24 cellular contexts compared by ENCODE assay signal in genomic region chr3:55201729-55202128, GRCh38.
"Had no signal": no experiment of that assay in that cellular context is flagged by ENCODE, and none has a peak within 500 bp of the region (broad histone marks: within the 10 kb centered on the region; RNA-seq: fewer than 3 reads in every experiment).

No MANE protein-coding gene starts in this region.

- H3K36me3 ChIP-seq: adrenal gland, MG63 had no signal

- H3K4me3 Mint-ChIP-seq: activated CD8-positive, alpha-beta T cell treated with anti-CD3 and anti-CD28 coated beads for 36 hours; activated naive CD8-positive, alpha-beta T cell treated with anti-CD3 and anti-CD28 coated beads, Interleukin-2, amount 10 ng/mL, durations not matched to agents 7 days and 5 days; activated T-cell treated with anti-CD3 and anti-CD28 coated beads, Interleukin-2, amount 50 U/mL, for 72 hours; central memory CD8-positive, alpha-beta T cell; T-helper 17 cell had no signal

- H3K27me3 Mint-ChIP-seq: activated CD8-positive, alpha-beta T cell treated with anti-CD3 and anti-CD28 coated beads for 36 hours; activated naive CD8-positive, alpha-beta T cell treated with anti-CD3 and anti-CD28 coated beads, Interleukin-2, amount 10 ng/mL, durations not matched to agents 7 days and 5 days; central memory CD8-positive, alpha-beta T cell; T-helper 17 cell had no signal

- H3K9me3 ChIP-seq: adrenal gland, MG63 had no signal

- H3K4me3 ChIP-seq: adrenal gland, MG63 had no signal

- ATAC-seq: activated CD8-positive, alpha-beta T cell treated with anti-CD3 and anti-CD28 coated beads for 36 hours; activated T-cell treated with anti-CD3 and anti-CD28 coated beads, Interleukin-2, amount 50 U/mL, for 72 hours; Right ventricle myocardium inferior; T-helper 17 cell had no signal

- H3K27me3 ChIP-seq: adrenal gland, MG63 had no signal

- H3K36me3 Mint-ChIP-seq: activated naive CD8-positive, alpha-beta T cell treated with anti-CD3 and anti-CD28 coated beads, Interleukin-2, amount 10 ng/mL, durations not matched to agents 7 days and 5 days had no signal

- H3K9me3 Mint-ChIP-seq: activated CD8-positive, alpha-beta T cell treated with anti-CD3 and anti-CD28 coated beads for 36 hours; activated naive CD8-positive, alpha-beta T cell treated with anti-CD3 and anti-CD28 coated beads, Interleukin-2, amount 10 ng/mL, durations not matched to agents 7 days and 5 days; activated T-helper 2 cell treated with anti-CD3 and anti-CD28 coated beads, Interferon-gamma antibody, Interleukin-2, Interleukin-4, amounts not matched to agents 10 μg/mL and 5 μg/mL and 100 μg/mL, durations not matched to agents 14 hours and 24 hours and 36 hours had no signal

- DNase-seq: activated CD4-positive, alpha-beta T cell treated with anti-CD3 and anti-CD28 coated beads, Interleukin-2, amount 50 U/mL, for 1 hour; activated CD4-positive, CD25-positive, alpha-beta regulatory T cell; activated CD8-positive, alpha-beta memory T cell treated with anti-CD3 and anti-CD28 coated beads, Interleukin-2, amount 50 U/mL, for 4 hours; activated CD8-positive, alpha-beta T cell treated with anti-CD3 and anti-CD28 coated beads for 36 hours; activated naive CD4-positive, alpha-beta T cell treated with anti-CD3 and anti-CD28 coated beads, Interleukin-2, amount 50 U/mL, for 16 hours; activated naive CD8-positive, alpha-beta T cell treated with anti-CD3 and anti-CD28 coated beads, Interleukin-2, amount 10 ng/mL, durations not matched to agents 7 days and 5 days; activated T-cell treated with anti-CD3 and anti-CD28 coated beads, Interleukin-2, amount 50 U/mL, for 72 hours; adrenal gland; anterior cingulate cortex; MG63; NCI-H1105; NCI-H1436; NCI-H1694 treated with DMSO at 0.1 percent for 48 hours; NCI-H2029 treated with DMSO at 0.1 percent for 48 hours; NCI-H345; NCI-H510A; NCI-H526 treated with DMSO at 0.1 percent for 48 hours; NCI-H82; RPMI8226; T-helper 17 cell had no signal

- H3K27ac ChIP-seq: adrenal gland, VCaP had no signal

- H3K27ac Mint-ChIP-seq: activated CD8-positive, alpha-beta T cell treated with anti-CD3 and anti-CD28 coated beads for 36 hours; activated naive CD8-positive, alpha-beta T cell treated with anti-CD3 and anti-CD28 coated beads, Interleukin-2, amount 10 ng/mL, durations not matched to agents 7 days and 5 days; activated T-cell treated with anti-CD3 and anti-CD28 coated beads, Interleukin-2, amount 50 U/mL, for 72 hours; activated T-helper 2 cell treated with anti-CD3 and anti-CD28 coated beads, Interferon-gamma antibody, Interleukin-2, Interleukin-4, amounts not matched to agents 10 μg/mL and 5 μg/mL and 100 μg/mL, durations not matched to agents 14 hours and 24 hours and 36 hours; T-helper 17 cell had no signal

- H3K4me1 Mint-ChIP-seq: activated naive CD8-positive, alpha-beta T cell treated with anti-CD3 and anti-CD28 coated beads, Interleukin-2, amount 10 ng/mL, durations not matched to agents 7 days and 5 days; central memory CD8-positive, alpha-beta T cell; T-helper 17 cell had no signal

- H3K4me1 ChIP-seq: adrenal gland had no signal
